ENCODE assay signal across 19 cellular contexts in genomic region chr1:202234331-202235002, GRCh38. TPM values are rescaled to one million over a fixed set of nuclear protein-coding genes. Genes with fewer than 3 reads are reported as not detected.
DNase-seq lines count a peak whose midpoint lies in the region; ATAC-seq, FAIRE-seq and TF ChIP-seq lines count a peak whose summit lies in the region.
"Had no signal": no experiment of that assay in that cellular context is flagged by ENCODE, and none has a peak within 500 bp of the region (broad histone marks: within the 10 kb centered on the region; RNA-seq: fewer than 3 reads in every experiment).

No MANE protein-coding gene starts in this region.

- H3K9ac ChIP-seq in astrocyte (ENCODE audit: low read length) = no peak overlapping the region
- H3K9ac ChIP-seq: KMS-11 had no signal

- H3K9me2 ChIP-seq in GM23338 (ENCODE audit: insufficient read depth) = no peaks in the 10 kb centered on the region
- no peaks in the 10 kb centered on the region for H3K9me2 ChIP-seq in hepatocyte (replicated peaks; ENCODE audit: insufficient read depth)

- H3K9me3 ChIP-seq in A549 = no peaks in the 10 kb centered on the region
- H3K9me3 ChIP-seq in astrocyte (ENCODE audit: insufficient read depth, low read depth, low read length) = no peaks in the 10 kb centered on the region
- no peaks in the 10 kb centered on the region for H3K9me3 ChIP-seq in hepatocyte (ENCODE audit: low read depth)
- H3K9me3 ChIP-seq: HAP-1, neutrophil, spleen had no signal

- ATAC-seq in A549 (no peak), GM23338 (no peak), HG03457 (IDR thresholded peaks at IDR 0.05; ENCODE audit: unreplicated experiment) (no peak)
- no peak for ATAC-seq in activated T-helper 17 cell treated with anti-CD3 and anti-CD28 coated beads, Interleukin-2, amount 50 U/mL, for 72 hours (replicated peaks)
- no peak for ATAC-seq in activated T-cell treated with anti-CD3 and anti-CD28 coated beads, Interleukin-2, amount 50 U/mL, for 72 hours (replicated peaks in 1 of 2)
- ATAC-seq: activated T-cell treated with anti-CD3 and anti-CD28 coated beads, Interleukin-2, amount 50 U/mL, for 4 hours; stimulated activated naive CD8-positive, alpha-beta T cell treated with anti-CD3 and anti-CD28 coated beads, Interleukin-15, amount 100 ng/mL, for 72 hours had no signal

- H3K4me3 Mint-ChIP-seq in GM23338 (no peak overlapping the region), astrocyte (ENCODE audit: unreplicated experiment) (peak overlapping the region; percentile 27)
- no peak overlapping the region for H3K4me3 Mint-ChIP-seq in activated T-helper 17 cell treated with anti-CD3 and anti-CD28 coated beads, Interleukin-2, amount 50 U/mL, for 72 hours
- no peak overlapping the region for H3K4me3 Mint-ChIP-seq in activated T-cell treated with anti-CD3 and anti-CD28 coated beads, Interleukin-2, amount 50 U/mL, for 72 hours
- H3K4me3 Mint-ChIP-seq: activated T-cell treated with anti-CD3 and anti-CD28 coated beads, Interleukin-2, amount 50 U/mL, for 4 hours; stimulated activated naive CD8-positive, alpha-beta T cell treated with anti-CD3 and anti-CD28 coated beads, Interleukin-15, amount 100 ng/mL, for 72 hours had no signal

- no peaks in the 10 kb centered on the region for H3K27me3 ChIP-seq in GM23338 (ENCODE audit: insufficient read depth)
- no peaks in the 10 kb centered on the region for H3K27me3 ChIP-seq in astrocyte (ENCODE audit: insufficient read depth, low read length)
- H3K27me3 ChIP-seq in hepatocyte = no peaks in the 10 kb centered on the region

- H3K79me2 ChIP-seq in GM23338 (replicated peaks; ENCODE audit: insufficient read depth) = no peaks in the 10 kb centered on the region
- no peaks in the 10 kb centered on the region for H3K79me2 ChIP-seq in astrocyte (ENCODE audit: insufficient read depth, low read length)
- H3K79me2 ChIP-seq in hepatocyte = no peaks in the 10 kb centered on the region

- H3K4me2 ChIP-seq in A549 = no peak overlapping the region; the same call in 2 of the 3 replicates
- H3K4me2 ChIP-seq in GM23338 = no peak overlapping the region
- no peak overlapping the region for H3K4me2 ChIP-seq in astrocyte (ENCODE audit: low read length)
- H3K4me2 ChIP-seq in hepatocyte = no peak overlapping the region
- H3K4me2 ChIP-seq: KMS-11 had no signal

- WGBS in A549 (ENCODE audit: missing lambda C conversion rate) = 87% methylated on average over 3 of the region's 3 CpGs
- WGBS in hepatocyte (ENCODE audit: low lambda C conversion rate, missing lambda C conversion rate) = 80% methylated on average over 3 of the region's 3 CpGs

- FAIRE-seq in A549 (lab: Jason Lieb, UNC) = no peak
- FAIRE-seq in astrocyte (lab: Jason Lieb, UNC) = no peak

- TF ChIP-seq CTCF in A549 (IDR thresholded peaks at IDR 0.05) = no peak
- no peak for TF ChIP-seq CTCF in GM23338 (conservative IDR thresholded peaks at IDR 0.05; ENCODE audit: low read depth in 2 of 2)
- no peak for TF ChIP-seq CTCF in astrocyte (IDR thresholded peaks at IDR 0.05; ENCODE audit: insufficient read depth, low read depth, low read length)
- no peak for TF ChIP-seq CTCF in hepatocyte (IDR thresholded peaks at IDR 0.05; ENCODE audit: poor library complexity)

- H3K4me3 ChIP-seq in A549 (no peak overlapping the region), GM23338 (no peak overlapping the region), astrocyte (ENCODE audit: insufficient read depth, low read depth, low read length) (no peak overlapping the region), hepatocyte (no peak overlapping the region)
- H3K4me3 ChIP-seq: dorsolateral prefrontal cortex, HAP-1, lung, spleen had no signal

- no peaks in the 10 kb centered on the region; the same call in 2 of the 3 replicates for H3K9me3 Mint-ChIP-seq in GM23338
- no peaks in the 10 kb centered on the region for H3K9me3 Mint-ChIP-seq in astrocyte (ENCODE audit: unreplicated experiment)
- H3K9me3 Mint-ChIP-seq in activated T-helper 17 cell treated with anti-CD3 and anti-CD28 coated beads, Interleukin-2, amount 50 U/mL, for 72 hours = no peaks in the 10 kb centered on the region
- no peaks in the 10 kb centered on the region for H3K9me3 Mint-ChIP-seq in activated T-cell treated with anti-CD3 and anti-CD28 coated beads, Interleukin-2, amount 50 U/mL, for 72 hours
- H3K9me3 Mint-ChIP-seq: activated T-cell treated with anti-CD3 and anti-CD28 coated beads, Interleukin-2, amount 50 U/mL, for 4 hours; stimulated activated naive CD8-positive, alpha-beta T cell treated with anti-CD3 and anti-CD28 coated beads, Interleukin-15, amount 100 ng/mL, for 72 hours had no signal

- H2AFZ ChIP-seq in GM23338 = peak overlapping the region; percentile 14; the same call in 1 of the 2 replicates
- no peak overlapping the region for H2AFZ ChIP-seq in astrocyte (ENCODE audit: low read depth, low read length)
- no peak overlapping the region for H2AFZ ChIP-seq in hepatocyte

- H3K36me3 Mint-ChIP-seq in GM23338 (ENCODE audit: low read depth) (no peaks in the 10 kb centered on the region), astrocyte (ENCODE audit: low read depth, unreplicated experiment) (no peaks in the 10 kb centered on the region)
- H3K36me3 Mint-ChIP-seq in activated T-helper 17 cell treated with anti-CD3 and anti-CD28 coated beads, Interleukin-2, amount 50 U/mL, for 72 hours (ENCODE audit: low read depth) = no peaks in the 10 kb centered on the region
- H3K36me3 Mint-ChIP-seq in activated T-cell treated with anti-CD3 and anti-CD28 coated beads, Interleukin-2, amount 50 U/mL, for 72 hours (ENCODE audit: insufficient read depth in 2 of 2) = no peaks in the 10 kb centered on the region

- CTCF ChIA-PET in A549 (lab: Yijun Ruan, JAX) = interaction anchor here (1.1 to 8.2 kb wide), 9 partner anchors 10 to 108 kb away, joined by 4 to 73 read pairs (median 11); partner anchors contain the start of gene LGR6

- no peak for TF ChIP-seq RAD21 in A549 (conservative IDR thresholded peaks at IDR 0.05 in 1 of 2, IDR thresholded peaks at IDR 0.05 in 1 of 2)

- H3K27me3 Mint-ChIP-seq in GM23338 (ENCODE audit: insufficient read depth, low read depth, poor library complexity) (peaks cover 23% of the 10 kb centered on the region), astrocyte (ENCODE audit: low read depth, unreplicated experiment) (peaks cover 8% of the 10 kb centered on the region)
- H3K27me3 Mint-ChIP-seq in activated T-helper 17 cell treated with anti-CD3 and anti-CD28 coated beads, Interleukin-2, amount 50 U/mL, for 72 hours = peaks cover 10% of the 10 kb centered on the region
- H3K27me3 Mint-ChIP-seq in activated T-cell treated with anti-CD3 and anti-CD28 coated beads, Interleukin-2, amount 50 U/mL, for 72 hours (ENCODE audit: low read depth) = peaks cover 8% of the 10 kb centered on the region

- TF ChIP-seq POLR2A in A549 (IDR thresholded peaks at IDR 0.05; ENCODE audit: low read length) = no peak

- no peak overlapping the region for H3K27ac Mint-ChIP-seq in GM23338
- H3K27ac Mint-ChIP-seq in astrocyte (ENCODE audit: unreplicated experiment) = peak overlapping the region; percentile 99
- no peak overlapping the region for H3K27ac Mint-ChIP-seq in activated T-helper 17 cell treated with anti-CD3 and anti-CD28 coated beads, Interleukin-2, amount 50 U/mL, for 72 hours
- no peak overlapping the region for H3K27ac Mint-ChIP-seq in activated T-cell treated with anti-CD3 and anti-CD28 coated beads, Interleukin-2, amount 50 U/mL, for 72 hours
- H3K27ac Mint-ChIP-seq: stimulated activated naive CD8-positive, alpha-beta T cell treated with anti-CD3 and anti-CD28 coated beads, Interleukin-15, amount 100 ng/mL, for 72 hours had no signal

- TF ChIP-seq EP300 in A549 (IDR thresholded peaks at IDR 0.05) = no peak

- H3K27ac ChIP-seq in A549 (peak overlapping the region in 1 of 2 experiments; percentile 88; a peak in 4 of 6 replicates), GM23338 (ENCODE audit: low read depth) (no peak overlapping the region), astrocyte (ENCODE audit: low read depth, low read length) (peak overlapping the region; percentile 82), hepatocyte (peak overlapping the region; percentile 62)
- H3K27ac ChIP-seq: dorsolateral prefrontal cortex, KMS-11, neutrophil, spleen had no signal

- peaks cover 33% of the 10 kb centered on the region for H3K4me1 Mint-ChIP-seq in GM23338
- peaks cover 35% of the 10 kb centered on the region for H3K4me1 Mint-ChIP-seq in astrocyte (ENCODE audit: low read depth, unreplicated experiment)
- H3K4me1 Mint-ChIP-seq in activated T-helper 17 cell treated with anti-CD3 and anti-CD28 coated beads, Interleukin-2, amount 50 U/mL, for 72 hours = peaks cover 4% of the 10 kb centered on the region
- peaks cover 8% of the 10 kb centered on the region for H3K4me1 Mint-ChIP-seq in activated T-cell treated with anti-CD3 and anti-CD28 coated beads, Interleukin-2, amount 50 U/mL, for 72 hours (ENCODE audit: low read depth)

- DNase-seq in A549 (ENCODE audit: low read depth in 1 of 2, low spot score in 1 of 2) = peak in 1 of 2 experiments; percentile 61
- DNase-seq in GM23338 (ENCODE audit: low spot score) = no peak
- DNase-seq in astrocyte (ENCODE audit: low read depth) = peak; percentile 76
- DNase-seq in hepatocyte (ENCODE audit: low spot score) = no peak
- DNase-seq in SIG-M5 (lab: John Stamatoyannopoulos, UW) = no peak
- DNase-seq in activated T-cell treated with anti-CD3 and anti-CD28 coated beads, Interleukin-2, amount 50 U/mL, for 72 hours = no peak
- DNase-seq: activated CD4-positive, alpha-beta T cell treated with anti-CD3 and anti-CD28 coated beads for 48 hours; activated T-cell treated with anti-CD3 and anti-CD28 coated beads, Interleukin-2, amount 50 U/mL, for 4 hours; dorsolateral prefrontal cortex; NCI-H146; NCI-H524 treated with DMSO at 0.1 percent for 48 hours; stimulated activated naive CD8-positive, alpha-beta T cell treated with anti-CD3 and anti-CD28 coated beads, Interleukin-15, amount 100 ng/mL, for 72 hours had no signal

- H4K20me1 ChIP-seq in GM23338 (replicated peaks; ENCODE audit: insufficient read depth) (no peaks in the 10 kb centered on the region), astrocyte (ENCODE audit: insufficient read depth, low read length) (no peaks in the 10 kb centered on the region), hepatocyte (ENCODE audit: insufficient read depth, poor library complexity, severe bottlenecking) (no peaks in the 10 kb centered on the region)

- no peaks in the 10 kb centered on the region for H3F3A ChIP-seq in GM23338 (replicated peaks; ENCODE audit: low read depth)

- POLR2A ChIA-PET in A549 (lab: Yijun Ruan, JAX) = no interaction called here

- peaks cover 28% of the 10 kb centered on the region for H3K4me1 ChIP-seq in A549
- H3K4me1 ChIP-seq in GM23338 (ENCODE audit: insufficient read depth) = peaks cover 12% of the 10 kb centered on the region
- H3K4me1 ChIP-seq in astrocyte (ENCODE audit: insufficient read depth, low read length) = peaks cover 26% of the 10 kb centered on the region
- peaks cover 9% of the 10 kb centered on the region for H3K4me1 ChIP-seq in hepatocyte (ENCODE audit: insufficient read depth)
- H3K4me1 ChIP-seq: spleen had no signal

- H3K36me3 ChIP-seq in GM23338 (ENCODE audit: insufficient read depth) (no peaks in the 10 kb centered on the region), astrocyte (ENCODE audit: insufficient read depth, low read length) (no peaks in the 10 kb centered on the region), hepatocyte (replicated peaks; ENCODE audit: insufficient read depth, low read depth) (no peaks in the 10 kb centered on the region)
- H3K36me3 ChIP-seq: HAP-1, neutrophil, spleen had no signal

RNA-seq across cellular contexts. Expression of gene LGR6, which starts 40.9 kb away (rescaled TPM):
- polyA plus RNA-seq in A549 (2011; rRNA removed) (0.84 and 1.3 TPM in 2 replicates), A549 (2017; fragmentation: RNase III; extraction: RNeasy Plus Mini Kit Qiagen cat#74134 plus additional on column Dnase treatment) (0.60 to 1.3 TPM (median 1.1 TPM) in 3 replicates), GM23338 (2016; fragmentation: Nextera tagmentation; extraction: Ambion mirVana) (0.89 and 0.96 TPM in 2 replicates), hepatocyte (1.1 and 1.5 TPM in 2 replicates)
- polyA plus RNA-seq in A549 (2012; cell fraction: cytosol; rRNA removed) = 0.15 and 0.19 TPM in 2 replicates
- polyA plus RNA-seq in A549 (2012; cell fraction: nucleus; rRNA removed) = 0.61 and 0.73 TPM in 2 replicates
- 3.1 and 4.3 TPM in 2 replicates for polyA minus RNA-seq in A549 (2011; rRNA and poly(A)+ RNA removed)
- 0.58 and 0.66 TPM in 2 replicates for total RNA-seq in GM23338 (2014; rRNA removed; shearing (Covaris generic))
- total RNA-seq in astrocyte (0.27 and 0.48 TPM in 2 replicates), hepatocyte (0.32 and 0.80 TPM in 2 replicates)
- total RNA-seq in activated T-helper 17 cell treated with anti-CD3 and anti-CD28 coated beads, Interleukin-2, amount 50 U/mL, for 72 hours = under 1 TPM in 1 of 2 donors, not detected in 1; 0.21 TPM
- under 1 TPM; 0.22 to 0.69 TPM for total RNA-seq in activated T-cell treated with anti-CD3 and anti-CD28 coated beads, Interleukin-2, amount 50 U/mL, for 72 hours
